ENCODE assay signal across 9 cellular contexts in the genomic region with DNA sequence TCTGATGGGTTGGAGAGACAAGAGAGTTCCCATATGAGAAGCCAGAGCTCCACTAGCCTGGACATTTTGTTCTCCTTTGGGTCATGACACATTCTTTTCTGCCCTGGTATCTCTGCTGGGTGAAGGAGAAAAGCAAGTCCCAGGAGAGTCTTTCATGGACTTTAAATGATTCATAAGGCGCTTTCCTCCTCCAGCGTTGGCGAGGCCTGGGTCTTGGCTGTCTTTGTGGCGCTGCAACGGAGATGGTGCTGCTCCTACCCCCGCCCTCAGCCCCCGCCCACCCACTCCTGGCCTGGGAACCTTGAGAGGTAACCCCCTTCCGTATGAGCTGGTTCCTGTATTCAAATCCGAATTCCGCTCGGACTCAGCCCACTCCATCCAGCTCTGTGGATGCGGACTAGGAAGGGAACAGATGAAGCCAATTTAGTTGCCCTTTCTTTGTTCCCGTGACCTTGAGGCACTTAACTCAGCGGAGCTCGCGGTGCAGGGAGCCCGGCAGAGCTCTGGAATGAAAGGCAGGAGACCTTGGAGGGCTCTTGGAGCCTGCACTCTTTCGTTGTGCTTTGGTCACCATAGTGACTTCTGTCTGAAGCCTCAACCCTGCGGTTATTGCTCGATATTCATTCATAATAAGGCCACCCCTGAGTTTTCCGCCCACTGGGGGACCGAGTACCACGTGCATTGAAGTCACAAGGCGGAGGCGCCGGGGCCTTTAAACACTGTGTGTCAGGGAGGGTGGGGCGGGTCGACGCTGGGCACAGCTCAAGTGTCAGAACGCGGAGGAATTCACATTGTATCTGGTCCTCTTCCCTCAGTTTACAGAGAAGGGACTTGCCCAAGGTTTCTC. TPM values are rescaled to one million over a fixed set of nuclear protein-coding genes. Genes with fewer than 3 reads are reported as not detected.
A peak's percentile ranks its signal among the peaks of the same experiment; 100 is the strongest.
DNase-seq lines count a peak whose midpoint lies in the region; ATAC-seq and TF ChIP-seq lines count a peak whose summit lies in the region.
"Had no signal": no experiment of that assay in that cellular context is flagged by ENCODE, and none has a peak within 500 bp of the region (broad histone marks: within the 10 kb centered on the region; RNA-seq: fewer than 3 reads in every experiment).

No MANE protein-coding gene starts in this region.

- no peaks in the 10 kb centered on the region for H3K36me3 Mint-ChIP-seq in stimulated activated naive B cell treated with anti-CD40 and anti-IgM and Interleukin-4, amounts not matched to agents 10 μg/mL and 1 μg/mL and 100 μg/mL, for 72 hours

- no peak for TF ChIP-seq POLR2A in spleen (IDR thresholded peaks at IDR 0.05)
- no peak for TF ChIP-seq POLR2A in GM18505 (IDR thresholded peaks at IDR 0.05; ENCODE audit: borderline replicate concordance, extremely low read depth, insufficient read depth, insufficient read length)

- no peak overlapping the region for H3K27ac Mint-ChIP-seq in stimulated activated naive B cell treated with anti-CD40 and anti-IgM and Interleukin-4, amounts not matched to agents 10 μg/mL and 1 μg/mL and 100 μg/mL, for 72 hours
- H3K27ac Mint-ChIP-seq: activated CD4-positive, alpha-beta T cell treated with anti-CD3 and anti-CD28 coated beads, Interleukin-2, amount 10 ng/mL, durations not matched to agents 7 days and 5 days had no signal

- no peaks in the 10 kb centered on the region for H3K9me3 ChIP-seq in ectodermal cell (ENCODE audit: control insufficient read depth, low read length)
- no peaks in the 10 kb centered on the region for H3K9me3 ChIP-seq in spleen

- intact Hi-C loops in left colon (cut with DNase I, micrococcal nuclease) (no loop called here), spleen (cut with DNase I; ENCODE audit: low total_unique reads) (no loop called here)

- TF ChIP-seq CTCF in spleen (IDR thresholded peaks at IDR 0.05 in 8 of 11, conservative IDR thresholded peaks at IDR 0.05 in 3 of 11) = no peak

- WGBS in ectodermal cell, 2 experiments = 8% methylated on average over 31 of the region's 31 CpGs
- WGBS in spleen, 5 donors = 38 to 64% (median 52%) methylated on average over 22 to 31 of the region's 31 CpGs

- DNase-seq in LHCN-M2 (ENCODE audit: low read depth) = peak; percentile 76
- peak; percentile 22 to 32 for DNase-seq in left colon
- no peak for DNase-seq in spleen
- no peak for DNase-seq in activated gamma-delta T cell treated with Interleukin-2 at 50 U/mL for 16 hours
- DNase-seq in stimulated activated naive B cell treated with anti-CD40 and anti-IgM and Interleukin-4, amounts not matched to agents 10 μg/mL and 1 μg/mL and 100 μg/mL, for 72 hours = no peak
- no peak for DNase-seq in A172 (ENCODE audit: low spot score)
- DNase-seq: activated CD4-positive, alpha-beta T cell treated with anti-CD3 and anti-CD28 coated beads, Interleukin-2, amount 10 ng/mL, durations not matched to agents 7 days and 5 days had no signal

- H3K27me3 Mint-ChIP-seq in stimulated activated naive B cell treated with anti-CD40 and anti-IgM and Interleukin-4, amounts not matched to agents 10 μg/mL and 1 μg/mL and 100 μg/mL, for 72 hours = no peaks in the 10 kb centered on the region
- H3K27me3 Mint-ChIP-seq: activated CD4-positive, alpha-beta T cell treated with anti-CD3 and anti-CD28 coated beads, Interleukin-2, amount 10 ng/mL, durations not matched to agents 7 days and 5 days had no signal

- H3K27ac ChIP-seq in ectodermal cell (ENCODE audit: insufficient read depth, low read depth, low read length, poor library complexity, severe bottlenecking) (peak overlapping the region; percentile 72), spleen (peak overlapping the region in 6 of 8 donors; percentile 40 to 73 (median 54))

- H3K4me1 Mint-ChIP-seq in stimulated activated naive B cell treated with anti-CD40 and anti-IgM and Interleukin-4, amounts not matched to agents 10 μg/mL and 1 μg/mL and 100 μg/mL, for 72 hours = no peaks in the 10 kb centered on the region
- H3K4me1 Mint-ChIP-seq: activated CD4-positive, alpha-beta T cell treated with anti-CD3 and anti-CD28 coated beads, Interleukin-2, amount 10 ng/mL, durations not matched to agents 7 days and 5 days had no signal

- H3K27me3 ChIP-seq in ectodermal cell (ENCODE audit: control insufficient read depth, insufficient read depth, low read length, poor library complexity, severe bottlenecking) = no peaks in the 10 kb centered on the region
- H3K27me3 ChIP-seq in spleen (replicated peaks in 1 of 7) = no peaks in the 10 kb centered on the region

- no peak overlapping the region for H3K4me3 Mint-ChIP-seq in stimulated activated naive B cell treated with anti-CD40 and anti-IgM and Interleukin-4, amounts not matched to agents 10 μg/mL and 1 μg/mL and 100 μg/mL, for 72 hours
- H3K4me3 Mint-ChIP-seq: activated CD4-positive, alpha-beta T cell treated with anti-CD3 and anti-CD28 coated beads, Interleukin-2, amount 10 ng/mL, durations not matched to agents 7 days and 5 days had no signal

- no peaks in the 10 kb centered on the region for H3K36me3 ChIP-seq in ectodermal cell (ENCODE audit: control insufficient read depth, insufficient read depth, low read length)
- H3K36me3 ChIP-seq in spleen = no peaks in the 10 kb centered on the region

- H3K9me3 Mint-ChIP-seq in stimulated activated naive B cell treated with anti-CD40 and anti-IgM and Interleukin-4, amounts not matched to agents 10 μg/mL and 1 μg/mL and 100 μg/mL, for 72 hours = no peaks in the 10 kb centered on the region
- H3K9me3 Mint-ChIP-seq: activated CD4-positive, alpha-beta T cell treated with anti-CD3 and anti-CD28 coated beads, Interleukin-2, amount 10 ng/mL, durations not matched to agents 7 days and 5 days had no signal

- ATAC-seq in left colon (peak; percentile 62), GM18505 (IDR thresholded peaks at IDR 0.05; ENCODE audit: unreplicated experiment) (no peak)
- no peak for ATAC-seq in stimulated activated naive B cell treated with anti-CD40 and anti-IgM and Interleukin-4, amounts not matched to agents 10 μg/mL and 1 μg/mL and 100 μg/mL, for 72 hours (replicated peaks)

- H3K4me3 ChIP-seq in ectodermal cell (ENCODE audit: insufficient read depth, low read depth, low read length) (peak overlapping the region; percentile 26), spleen (peak overlapping the region in 1 of 8 donors; percentile 24)

- H3K4me1 ChIP-seq in ectodermal cell (ENCODE audit: control insufficient read depth, insufficient read depth, low read length) (peaks cover 4% of the 10 kb centered on the region), spleen (peaks cover 0 to 20% (median 8%) of the 10 kb centered on the region in 6 donors)

RNA-seq across cellular contexts. Expression of a gene that starts 14.0 kb away (rescaled TPM):
- total RNA-seq in LHCN-M2 (2014; rRNA removed) (22.1 and 24.4 TPM in 2 replicates), left colon (10 to 100 TPM; 39.1 to 39.2 TPM), spleen (10 to 100 TPM; 24.9 to 36.7 (median 29.4) TPM)
- 5.8 TPM for polyA plus RNA-seq in LHCN-M2 (2012)
- 25.7 TPM for polyA plus RNA-seq in ectodermal cell (2013, experiment 1 of 4)
- polyA plus RNA-seq in ectodermal cell (2013, experiment 2 of 4) = 32.6 TPM
- 23.5 TPM for polyA plus RNA-seq in ectodermal cell (2013, experiment 3 of 4)
- polyA plus RNA-seq in ectodermal cell (2013, experiment 4 of 4) = 30.3 TPM
- polyA plus RNA-seq in spleen = 10 to 100 TPM in 2 of 3 donors, 1 to 10 TPM in 1; 8.5 to 12.0 (median 10.7) TPM
- 17.7 and 21.0 TPM in 2 replicates for total RNA-seq in A172 (2014; rRNA removed; shearing (Covaris generic))

Comparison
In these comparisons a context has a peak if more than half of its experiments do, and no peak if none do; other contexts are left out.
1. DNase-seq: peak in LHCN-M2 (single experiment) and left colon (2 of 2); none in spleen (single experiment), activated gamma-delta T cell treated with Interleukin-2 at 50 U/mL for 16 hours (single experiment), stimulated activated naive B cell treated with anti-CD40 and anti-IgM and Interleukin-4, amounts not matched to agents 10 μg/mL and 1 μg/mL and 100 μg/mL, for 72 hours (single experiment) and A172 (single experiment).